ENCODE assay signal across 10 cellular contexts in the genomic region with DNA sequence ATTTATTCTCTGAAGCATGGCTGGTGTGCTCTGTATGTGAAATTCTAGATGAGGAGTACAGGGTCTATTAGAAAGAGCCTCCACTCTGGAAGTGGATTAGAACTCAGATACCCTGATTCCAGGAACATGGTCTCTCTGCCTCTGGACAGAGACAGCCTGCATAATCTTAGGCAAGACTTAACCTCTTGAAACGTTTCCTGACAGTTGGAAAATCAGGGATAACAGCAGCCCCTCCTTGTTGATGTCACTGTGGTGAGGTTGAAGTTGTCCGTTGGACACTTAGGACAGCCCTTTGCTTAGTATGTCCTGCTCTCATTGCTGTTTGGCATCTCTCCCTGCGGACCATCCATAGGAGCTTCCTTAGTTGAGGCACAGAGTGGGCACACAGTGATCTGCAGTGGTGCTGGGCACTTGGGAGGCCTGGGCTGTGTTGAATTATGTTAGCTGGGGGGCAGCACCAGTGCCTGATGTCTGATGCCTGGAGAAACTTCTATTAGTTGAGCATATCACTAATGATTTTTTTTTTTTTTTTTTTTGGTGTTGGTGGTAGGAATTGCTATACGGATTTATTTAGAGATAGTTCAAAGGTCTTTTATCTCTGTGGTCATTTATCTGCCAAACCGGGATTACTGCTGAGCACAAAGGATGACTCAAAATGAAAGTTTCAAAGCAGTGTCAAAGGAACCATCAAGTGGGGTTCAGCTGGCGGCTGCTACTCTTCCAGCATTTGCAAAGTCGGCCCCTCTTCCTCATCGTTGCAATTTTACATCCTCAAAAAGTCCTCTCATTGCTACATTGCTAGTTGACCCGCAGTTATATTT. TPM values are rescaled to one million over a fixed set of nuclear protein-coding genes. Genes with fewer than 3 reads are reported as not detected.
A peak's percentile ranks its signal among the peaks of the same experiment; 100 is the strongest.
DNase-seq lines count a peak whose midpoint lies in the region; ATAC-seq and TF ChIP-seq lines count a peak whose summit lies in the region.
"Had no signal": no experiment of that assay in that cellular context is flagged by ENCODE, and none has a peak within 500 bp of the region (broad histone marks: within the 10 kb centered on the region; RNA-seq: fewer than 3 reads in every experiment).

No MANE protein-coding gene starts in this region.

- H4K5ac ChIP-seq in H9 (ENCODE audit: insufficient read length, low read depth, low read length) = no peak overlapping the region

- peak overlapping the region; percentile 37 for H3K27ac ChIP-seq in parathyroid adenoma
- no peak overlapping the region for H3K27ac ChIP-seq in H9 (ENCODE audit: insufficient read length, low read depth, low read length)
- H3K27ac ChIP-seq: HL-60 had no signal

- no peak overlapping the region for H3K23ac ChIP-seq in H9 (ENCODE audit: insufficient read length, low read depth, low read length)

- H3K27me3 Mint-ChIP-seq in T-helper 17 cell (peaks cover 14% of the 10 kb centered on the region), H9 (ENCODE audit: low read depth) (no peaks in the 10 kb centered on the region)

- H3K4ac ChIP-seq in H9 (ENCODE audit: low read depth, low read length) = no peak overlapping the region

- H3K27me3 ChIP-seq in parathyroid adenoma (ENCODE audit: control insufficient read depth, insufficient read depth, low read length) = no peaks in the 10 kb centered on the region
- no peaks in the 10 kb centered on the region for H3K27me3 ChIP-seq in H9 (ENCODE audit: insufficient read depth, low read length)

- no peak overlapping the region for H2BK20ac ChIP-seq in H9 (ENCODE audit: low read depth, low read length, poor library complexity, severe bottlenecking)

- no peak overlapping the region for H4K8ac ChIP-seq in H9 (replicated peaks; ENCODE audit: insufficient read length, low read depth, low read length)

- DNase-seq in T-helper 17 cell (no peak), H9 (no peak), UCSD-AML1 (lab: John Stamatoyannopoulos, UW; ENCODE audit: unreplicated experiment) (no peak), cortex of kidney (lab: John Stamatoyannopoulos, UW) (no peak), SHP77 treated with DMSO at 0.1 percent for 48 hours (lab: John Stamatoyannopoulos, UW) (no peak)

- H3K79me2 ChIP-seq in parathyroid adenoma = peaks cover 25% of the 10 kb centered on the region
- H3K79me2 ChIP-seq in H9 (ENCODE audit: insufficient read depth, low read length) = no peaks in the 10 kb centered on the region

- H3K9me3 ChIP-seq in T-helper 17 cell (ENCODE audit: control insufficient read depth, low read length, poor library complexity, severe bottlenecking) (no peaks in the 10 kb centered on the region), parathyroid adenoma (ENCODE audit: control insufficient read depth, low read length) (no peaks in the 10 kb centered on the region), H9 (ENCODE audit: control insufficient read depth, low read depth, low read length) (no peaks in the 10 kb centered on the region)

- no peak overlapping the region for H2BK5ac ChIP-seq in H9 (ENCODE audit: insufficient read length, low read length)

- H3K4me1 ChIP-seq in parathyroid adenoma (peaks cover 25% of the 10 kb centered on the region), H9 (ENCODE audit: insufficient read depth, low read length) (peaks cover 9% of the 10 kb centered on the region)

- H3K4me3 Mint-ChIP-seq in T-helper 17 cell (no peak overlapping the region), H9 (no peak overlapping the region)
- H3K4me3 Mint-ChIP-seq: activated naive CD8-positive, alpha-beta T cell had no signal

- no peak overlapping the region for H2AK5ac ChIP-seq in H9 (ENCODE audit: insufficient read length, low read length)

- no peaks in the 10 kb centered on the region for H3K79me1 ChIP-seq in H9 (ENCODE audit: insufficient read depth, low read depth, low read length, poor library complexity, severe bottlenecking)

- no peak overlapping the region for H4K91ac ChIP-seq in H9 (ENCODE audit: insufficient read length, low read depth, low read length)

- no peak overlapping the region; the same call in 1 of the 2 replicates for H3K14ac ChIP-seq in H9 (ENCODE audit: insufficient read depth, low read length)

- no peak overlapping the region for H2AFZ ChIP-seq in parathyroid adenoma
- H2AFZ ChIP-seq in H9 (ENCODE audit: low read length) = no peak overlapping the region

- peak overlapping the region; percentile 16 for H3K27ac Mint-ChIP-seq in T-helper 17 cell
- 0 out of 7 replicates have a peak overlapping the region, but pooled peaks of 1 of the 3 experiments have one; percentile 66 for H3K27ac Mint-ChIP-seq in H9
- H3K27ac Mint-ChIP-seq: activated naive CD8-positive, alpha-beta T cell had no signal

- H2BK12ac ChIP-seq in H9 (ENCODE audit: insufficient read length, low read depth, low read length) = no peak overlapping the region

- H3K36me3 ChIP-seq in parathyroid adenoma (ENCODE audit: control insufficient read depth, insufficient read depth, low read length) = no peaks in the 10 kb centered on the region

- H3K4me1 Mint-ChIP-seq in T-helper 17 cell (peaks cover 6% of the 10 kb centered on the region), H9 (peaks cover 24 to 35% of the 10 kb centered on the region in 2 experiments)

- peaks cover 3% of the 10 kb centered on the region for H3K36me3 Mint-ChIP-seq in T-helper 17 cell (ENCODE audit: low read depth)
- H3K36me3 Mint-ChIP-seq in H9 (ENCODE audit: insufficient read depth in 1 of 3, low read depth in 3 of 3) = peaks cover 0 to 15% (median 2%) of the 10 kb centered on the region in 3 experiments; a peak in 5 of 7 replicates
- H3K36me3 Mint-ChIP-seq: activated naive CD8-positive, alpha-beta T cell had no signal

- no peak overlapping the region for H3K18ac ChIP-seq in H9 (ENCODE audit: insufficient read length, low read depth, low read length)

- TF ChIP-seq CTCF in parathyroid adenoma (IDR thresholded peaks at IDR 0.05) (no peak), H9 (conservative IDR thresholded peaks at IDR 0.05) (no peak)

- no peak overlapping the region for H2BK120ac ChIP-seq in H9 (ENCODE audit: low read depth, low read length, poor library complexity, severe bottlenecking)

- no peaks in the 10 kb centered on the region for H3K9me3 Mint-ChIP-seq in H9

- H3K56ac ChIP-seq in H9 (ENCODE audit: insufficient read length, low read depth, low read length) = no peak overlapping the region

- no peak overlapping the region for H2BK15ac ChIP-seq in H9 (ENCODE audit: low read depth, low read length)

- no CpG with 5 or more reads among the region's 9 CpGs for WGBS in H9 (ENCODE audit: extremely low coverage, insufficient read length, low lambda C conversion rate)

- H4K20me1 ChIP-seq in H9 (ENCODE audit: control insufficient read depth, insufficient read depth, insufficient read length) = peaks cover 2% of the 10 kb centered on the region

- H3T11ph ChIP-seq in H9 (ENCODE audit: low read length) = no peak overlapping the region

- ATAC-seq in GM18868 (IDR thresholded peaks at IDR 0.05; ENCODE audit: unreplicated experiment) = peak; percentile 92
- peak; percentile 79 for ATAC-seq in HG02623 (IDR thresholded peaks at IDR 0.05; ENCODE audit: unreplicated experiment)
- no peak for ATAC-seq in T-helper 17 cell

- H3K9ac ChIP-seq in parathyroid adenoma = no peak overlapping the region
- H3K9ac ChIP-seq in H9 (ENCODE audit: extremely low read depth, insufficient read length, low read length) = no peak overlapping the region

- no peaks in the 10 kb centered on the region for H3K23me2 ChIP-seq in H9 (ENCODE audit: insufficient read length, low read depth, low read length, poor library complexity, severe bottlenecking)

- H3K4me2 ChIP-seq in parathyroid adenoma (ENCODE audit: low read length) (no peak overlapping the region), H9 (ENCODE audit: insufficient read depth, insufficient read length, low read length) (no peak overlapping the region)

- no peak overlapping the region for H3K4me3 ChIP-seq in parathyroid adenoma (ENCODE audit: low read depth, low read length)

RNA-seq across cellular contexts. Expression of gene SETBP1, which starts 28.8 kb away (rescaled TPM):
- total RNA-seq in T-helper 17 cell (1 to 10 TPM in 1 of 2 donors, under 1 TPM in 1; 0.83 to 3.6 TPM), H9 (2021) (4.6 and 4.8 TPM in 2 replicates)
